In genomic region chr15:63156086-63156707, GRCh38 we compare ENCODE assay signal across 8 cellular contexts. TPM values are rescaled to one million over a fixed set of nuclear protein-coding genes. Genes with fewer than 3 reads are reported as not detected.
DNase-seq lines count a peak whose midpoint lies in the region; ATAC-seq and TF ChIP-seq lines count a peak whose summit lies in the region.

No MANE protein-coding gene starts in this region.

- no peak for TF ChIP-seq CTCF in right atrium auricular region (IDR thresholded peaks at IDR 0.05)
- no peak for TF ChIP-seq CTCF in astrocyte of the cerebellum (IDR thresholded peaks at IDR 0.05; ENCODE audit: low read depth, low read length, missing control alignments)

- in situ Hi-C loops in astrocyte of the cerebellum (cut with HindIII; ENCODE audit: low sequenced_read_pairs) = no loop called here

- intact Hi-C loops in left cardiac atrium (cut with DNase I) (loop anchor here in 1 of 2 donors (5.0 kb wide), 1 partner anchor 121 kb away; the partner anchor contains the start of gene APH1B), left colon (cut with DNase I, micrococcal nuclease) (no loop called here)

- peaks cover 0 to 10% of the 10 kb centered on the region in 2 donors for H3K4me1 ChIP-seq in right atrium auricular region

- no peaks in the 10 kb centered on the region for H3K9me3 ChIP-seq in right atrium auricular region

- H3K36me3 ChIP-seq in right atrium auricular region = peaks cover 34% of the 10 kb centered on the region

- no peak for ATAC-seq in left cardiac atrium
- ATAC-seq in left colon = peak; percentile 57
- no peak for ATAC-seq in GM21515 (IDR thresholded peaks at IDR 0.05; ENCODE audit: unreplicated experiment)

- no peaks in the 10 kb centered on the region for H3K27me3 ChIP-seq in right atrium auricular region

- H3K27ac ChIP-seq in right atrium auricular region (peak overlapping the region; percentile 97), temporal lobe (ENCODE audit: low read depth, low read length) (peak overlapping the region; percentile 66)

- H3K4me3 ChIP-seq in right atrium auricular region = peak overlapping the region; percentile 69 to 87
- peak overlapping the region; percentile 94 for H3K4me3 ChIP-seq in astrocyte of the cerebellum (ENCODE audit: low read depth, low read length)

- DNase-seq in right atrium auricular region (ENCODE audit: low spot score) (no peak), left cardiac atrium (no peak), astrocyte of the cerebellum (ENCODE audit: low read depth) (no peak), left colon (no peak), EL (no peak)
- no peak for DNase-seq in activated CD8-positive, alpha-beta memory T cell treated with anti-CD3 and anti-CD28 coated beads for 24 hours

RNA-seq across cellular contexts. Expression of gene RPS27L, which starts 1.1 kb away (rescaled TPM):
- total RNA-seq in right atrium auricular region (10 to 100 TPM; 74.7 to 76.4 TPM), left cardiac atrium (100 to 1,000 TPM; 137 to 159 TPM), left colon (100 to 1,000 TPM; 173 to 239 TPM), temporal lobe (23.4 TPM)

RNA-seq across cellular contexts. Expression of gene RAB8B, which starts 33.2 kb away (rescaled TPM):
- 10 to 100 TPM; 10.2 to 19.3 TPM for total RNA-seq in right atrium auricular region
- total RNA-seq in left cardiac atrium = 10 to 100 TPM; 19.7 to 21.9 TPM
- 10 to 100 TPM; 11.3 to 14.2 TPM for total RNA-seq in left colon
- 74.3 TPM for total RNA-seq in temporal lobe

RNA-seq across cellular contexts. Expression of gene LACTB, which starts 34.5 kb away (rescaled TPM):
- total RNA-seq in right atrium auricular region (10 to 100 TPM; 10.6 to 20.5 TPM), left cardiac atrium (10 to 100 TPM; 18.2 to 20.3 TPM), left colon (10 to 100 TPM; 28.1 to 30.6 TPM), temporal lobe (13.8 TPM)
